Comparison of ENCODE assay signal across 28 cellular contexts in the genomic region with DNA sequence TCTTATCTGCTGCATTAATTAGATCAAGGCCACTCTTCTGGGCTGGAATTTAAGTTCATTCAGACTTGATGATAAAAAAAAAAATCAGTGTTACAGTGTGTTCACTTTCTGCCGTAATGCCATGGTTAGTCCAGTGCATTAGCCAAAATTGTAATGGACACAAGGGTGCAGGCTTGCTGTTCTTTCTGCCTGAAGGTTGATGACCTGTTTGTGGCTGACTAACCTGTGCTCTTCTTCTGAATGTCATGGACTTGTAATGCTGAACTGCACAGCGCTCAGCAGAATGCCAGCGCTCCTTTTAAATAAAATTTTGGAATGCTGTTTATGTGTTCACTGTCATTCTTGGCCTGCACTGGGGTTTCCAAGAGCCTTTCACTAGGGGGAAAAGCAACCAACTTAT.
"Had no signal": no experiment of that assay in that cellular context is flagged by ENCODE, and none has a peak within 500 bp of the region (broad histone marks: within the 10 kb centered on the region; RNA-seq: fewer than 3 reads in every experiment).

No MANE protein-coding gene starts in this region.

- H3K36me3 ChIP-seq: neural progenitor cell, ovary, spleen, suprapubic skin, tibial artery, transverse colon, upper lobe of right lung, uterus had no signal

- H3K27me3 ChIP-seq: neural progenitor cell, ovary, spleen, suprapubic skin, testis, tibial artery, transverse colon, upper lobe of right lung, uterus had no signal

- DNase-seq: natural killer cell; occipital lobe; ovary; posterior cingulate gyrus; psoas muscle; right cardiac atrium; spleen; stimulated activated CD4-positive, alpha-beta T cell treated with anti-CD3 and anti-CD28 coated beads, Interleukin-12 subunit alpha, Interleukin-12 subunit beta, amount 100 ng/mL, for 4 hours; stimulated activated CD4-positive, alpha-beta T cell treated with anti-CD3 and anti-CD28 coated beads, Interleukin-1b, Interleukin-23, amount 100 ng/mL, for 48 hours; stimulated activated CD4-positive, alpha-beta T cell treated with anti-CD3 and anti-CD28 coated beads, Interleukin-4, amount 100 ng/mL, for 1 hour; stimulated activated CD4-positive, alpha-beta T cell treated with anti-CD3 and anti-CD28 coated beads, Interleukin-4, amount 100 ng/mL, for 4 hours; stimulated activated CD8-positive, alpha-beta memory T cell treated with anti-CD3 and anti-CD28 coated beads, Interleukin-4, amount 100 ng/mL, for 48 hours; stimulated activated naive CD4-positive, alpha-beta T cell; stimulated activated naive CD8-positive, alpha-beta T cell treated with anti-CD3 and anti-CD28 coated beads, Interleukin-15, amount 100 ng/mL, for 72 hours; stimulated activated naive CD8-positive, alpha-beta T cell treated with anti-CD3 and anti-CD28 coated beads, Interleukin-15, Interleukin-2, amounts not matched to agents 100 U/mL and 50 U/mL, for 24 hours; substantia nigra; testis; tibial artery; transverse colon; upper lobe of right lung; uterus had no signal

- H3K27ac ChIP-seq: neural progenitor cell, ovary, parathyroid adenoma, psoas muscle, skin epidermis, spleen, suprapubic skin, testis, tibial artery, transverse colon, upper lobe of right lung, uterus had no signal

- ATAC-seq: natural killer cell; psoas muscle; right cardiac atrium; sciatic nerve; stimulated activated memory B cell treated with anti-CD40 and anti-IgM and Interleukin-4, amounts not matched to agents 10 μg/mL and 1 μg/mL and 100 μg/mL, for 72 hours; stimulated activated naive CD8-positive, alpha-beta T cell treated with anti-CD3 and anti-CD28 coated beads, Interleukin-15, amount 100 ng/mL, for 72 hours; stimulated activated naive CD8-positive, alpha-beta T cell treated with anti-CD3 and anti-CD28 coated beads, Interleukin-15, Interleukin-2, amounts not matched to agents 100 U/mL and 50 U/mL, for 24 hours; upper lobe of right lung had no signal

- H3K4me3 ChIP-seq: neural progenitor cell, ovary, psoas muscle, skin epidermis, smooth muscle cell, spleen, suprapubic skin, testis, tibial artery, transverse colon, upper lobe of right lung, uterus had no signal
